In the genomic region with DNA sequence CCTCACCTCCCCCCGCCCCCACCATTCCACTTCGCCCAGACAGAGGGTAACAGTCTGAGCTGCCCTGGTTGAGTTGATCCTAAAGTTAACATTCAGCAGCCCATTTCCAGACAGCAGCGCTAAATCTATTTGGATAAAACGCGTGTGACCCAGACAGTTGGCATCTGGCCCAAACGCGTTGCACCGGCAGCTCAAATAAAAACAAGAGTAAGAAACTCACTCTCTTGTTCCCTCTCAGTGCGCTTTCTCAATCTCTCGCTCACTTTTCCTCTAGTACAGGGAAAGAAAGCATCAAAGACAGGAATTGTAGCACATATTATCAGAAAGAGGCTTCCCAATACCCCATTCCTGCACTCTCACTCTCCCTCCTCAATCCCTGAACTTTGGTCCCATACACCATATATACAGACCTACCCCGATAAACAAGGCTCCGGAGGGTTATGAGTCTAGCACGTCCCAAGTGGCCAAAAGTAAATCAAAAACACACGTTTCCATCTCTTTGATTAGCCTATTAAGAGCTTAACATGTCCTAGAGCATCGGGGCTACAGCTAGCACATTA, we compare ENCODE assay signal across 8 cellular contexts. TPM values are rescaled to one million over a fixed set of nuclear protein-coding genes. Genes with fewer than 3 reads are reported as not detected.
A peak's percentile ranks its signal among the peaks of the same experiment; 100 is the strongest.
DNase-seq lines count a peak whose midpoint lies in the region; ATAC-seq and TF ChIP-seq lines count a peak whose summit lies in the region.

No MANE protein-coding gene starts in this region.

- peaks cover 6% of the 10 kb centered on the region for H3K27me3 Mint-ChIP-seq in activated CD4-positive, alpha-beta T cell treated with anti-CD3 and anti-CD28 coated beads, Interleukin-2, amount 10 ng/mL, durations not matched to agents 24 days and 14 days
- peaks cover 3% of the 10 kb centered on the region for H3K27me3 Mint-ChIP-seq in activated T-helper 17 cell treated with anti-CD3 and anti-CD28 coated beads, Interleukin-2, amount 50 U/mL, for 72 hours

- H3K27me3 ChIP-seq in esophagus muscularis mucosa (no peaks in the 10 kb centered on the region), mucosa of rectum (ENCODE audit: control insufficient read depth in 2 of 2, insufficient read depth in 2 of 2, low read length in 2 of 2) (no peaks in the 10 kb centered on the region), upper lobe of left lung (no peaks in the 10 kb centered on the region)

- DNase-seq in C1 segment of cervical spinal cord (lab: John Stamatoyannopoulos, UW) (peak in 11 of 14 donors; percentile 9 to 60 (median 36)), NAMALWA (ENCODE audit: low spot score) (peak; percentile 86), esophagus muscularis mucosa (ENCODE audit: extremely low spot score) (no peak), upper lobe of left lung (peak in 1 of 2 donors; percentile 69)
- peak; percentile 69 for DNase-seq in activated CD4-positive, alpha-beta T cell treated with anti-CD3 and anti-CD28 coated beads, Interleukin-2, amount 10 ng/mL, durations not matched to agents 24 days and 14 days

- TF ChIP-seq CTCF in esophagus muscularis mucosa (IDR thresholded peaks at IDR 0.05): no peak
- no peak for TF ChIP-seq CTCF in upper lobe of left lung (IDR thresholded peaks at IDR 0.05)

- peak overlapping the region; percentile 18 to 59 for H3K9ac ChIP-seq in mucosa of rectum (ENCODE audit: low read depth in 1 of 2, low read length in 2 of 2)

- no peak overlapping the region for H3K27ac Mint-ChIP-seq in activated CD4-positive, alpha-beta T cell treated with anti-CD3 and anti-CD28 coated beads, Interleukin-2, amount 10 ng/mL, durations not matched to agents 24 days and 14 days
- H3K27ac Mint-ChIP-seq in activated T-helper 17 cell treated with anti-CD3 and anti-CD28 coated beads, Interleukin-2, amount 50 U/mL, for 72 hours: no peak overlapping the region

- 0% methylated on average over 9 of the region's 15 CpGs for WGBS in esophagus muscularis mucosa
- WGBS in upper lobe of left lung, 2 donors: 0 to 1% methylated on average over 15 of the region's 15 CpGs

- TF ChIP-seq POLR2A in esophagus muscularis mucosa (IDR thresholded peaks at IDR 0.05; ENCODE audit: low read depth) (no peak), upper lobe of left lung (IDR thresholded peaks at IDR 0.05) (no peak)

- H3K4me1 Mint-ChIP-seq in activated CD4-positive, alpha-beta T cell treated with anti-CD3 and anti-CD28 coated beads, Interleukin-2, amount 10 ng/mL, durations not matched to agents 24 days and 14 days: peaks cover 18% of the 10 kb centered on the region
- peaks cover 7% of the 10 kb centered on the region for H3K4me1 Mint-ChIP-seq in activated T-helper 17 cell treated with anti-CD3 and anti-CD28 coated beads, Interleukin-2, amount 50 U/mL, for 72 hours

- peak overlapping the region; percentile 90 to 96 (median 92) for H3K27ac ChIP-seq in esophagus muscularis mucosa (replicated peaks in 1 of 4)
- peak overlapping the region in 1 of 2 donors; percentile 26 for H3K27ac ChIP-seq in mucosa of rectum (ENCODE audit: low read depth in 2 of 2, low read length in 2 of 2)
- peak overlapping the region in 3 of 4 donors; percentile 22 to 86 (median 27) for H3K27ac ChIP-seq in upper lobe of left lung

- no peaks in the 10 kb centered on the region for H3K9me3 Mint-ChIP-seq in activated CD4-positive, alpha-beta T cell treated with anti-CD3 and anti-CD28 coated beads, Interleukin-2, amount 10 ng/mL, durations not matched to agents 24 days and 14 days
- H3K9me3 Mint-ChIP-seq in activated T-helper 17 cell treated with anti-CD3 and anti-CD28 coated beads, Interleukin-2, amount 50 U/mL, for 72 hours: no peaks in the 10 kb centered on the region

- H3K36me3 ChIP-seq in esophagus muscularis mucosa (no peaks in the 10 kb centered on the region), mucosa of rectum (ENCODE audit: control insufficient read depth in 2 of 2, insufficient read depth in 2 of 2, low read length in 2 of 2) (no peaks in the 10 kb centered on the region), upper lobe of left lung (no peaks in the 10 kb centered on the region)

- H3K4me3 ChIP-seq in esophagus muscularis mucosa (peak overlapping the region; percentile 53 to 73 (median 66)), mucosa of rectum (ENCODE audit: low read length in 2 of 2) (peak overlapping the region; percentile 85 to 86), upper lobe of left lung (peak overlapping the region; percentile 10 to 57 (median 51))

- H3K4me3 Mint-ChIP-seq in activated CD4-positive, alpha-beta T cell treated with anti-CD3 and anti-CD28 coated beads, Interleukin-2, amount 10 ng/mL, durations not matched to agents 24 days and 14 days: no peak overlapping the region
- H3K4me3 Mint-ChIP-seq in activated T-helper 17 cell treated with anti-CD3 and anti-CD28 coated beads, Interleukin-2, amount 50 U/mL, for 72 hours: no peak overlapping the region

- H3K4me1 ChIP-seq in esophagus muscularis mucosa (peaks cover 10 to 35% (median 26%) of the 10 kb centered on the region in 4 donors), mucosa of rectum (ENCODE audit: control insufficient read depth in 2 of 2, insufficient read depth in 2 of 2, low read length in 2 of 2) (peaks cover 7% of the 10 kb centered on the region in 2 donors), upper lobe of left lung (peaks cover 14 to 25% (median 16%) of the 10 kb centered on the region in 4 donors)

- ATAC-seq in GM21381 (IDR thresholded peaks at IDR 0.05; ENCODE audit: unreplicated experiment) (peak; percentile 26), upper lobe of left lung (ENCODE audit: low FRiP score in 2 of 2) (peak; percentile 41 to 64)
- ATAC-seq in activated T-helper 17 cell treated with anti-CD3 and anti-CD28 coated beads, Interleukin-2, amount 50 U/mL, for 72 hours (replicated peaks): no peak

- no peaks in the 10 kb centered on the region for H3K9me3 ChIP-seq in esophagus muscularis mucosa
- no peaks in the 10 kb centered on the region for H3K9me3 ChIP-seq in mucosa of rectum (ENCODE audit: control insufficient read depth in 2 of 2, low read length in 2 of 2)
- H3K9me3 ChIP-seq in upper lobe of left lung: no peaks in the 10 kb centered on the region

- intact Hi-C loops in activated CD4-positive, alpha-beta T cell treated with anti-CD3 and anti-CD28 coated beads, Interleukin-2, amount 10 ng/mL, durations not matched to agents 24 days and 14 days (cut with micrococcal nuclease): loop anchor here (5.0 to 10.0 kb wide), 2 partner anchors 664 to 713 kb away; a partner anchor contains a TSS
- intact Hi-C loops in esophagus muscularis mucosa (cut with DNase I): loop anchor here (5.0 to 10.0 kb wide), 4 partner anchors 266 to 668 kb away; no protein-coding TSS in a partner anchor

- H3K36me3 Mint-ChIP-seq in activated CD4-positive, alpha-beta T cell treated with anti-CD3 and anti-CD28 coated beads, Interleukin-2, amount 10 ng/mL, durations not matched to agents 24 days and 14 days (ENCODE audit: low read depth): no peaks in the 10 kb centered on the region
- no peaks in the 10 kb centered on the region for H3K36me3 Mint-ChIP-seq in activated T-helper 17 cell treated with anti-CD3 and anti-CD28 coated beads, Interleukin-2, amount 50 U/mL, for 72 hours (ENCODE audit: low read depth)

- TF ChIP-seq EP300 in esophagus muscularis mucosa (IDR thresholded peaks at IDR 0.05): no peak
- TF ChIP-seq EP300 in upper lobe of left lung (IDR thresholded peaks at IDR 0.05): no peak

RNA-seq across cellular contexts. Expression of a gene that starts 1.3 kb away (rescaled TPM):
- 0.73 and 0.89 TPM in 2 replicates for total RNA-seq in activated CD4-positive, alpha-beta T cell treated with anti-CD3 and anti-CD28 coated beads, Interleukin-2, amount 10 ng/mL, durations not matched to agents 24 days and 14 days
- total RNA-seq in esophagus muscularis mucosa (1 to 10 TPM; 1.4 to 4.2 (median 2.7) TPM), upper lobe of left lung (10 to 100 TPM in 2 of 6 donors, 1 to 10 TPM in 4; 2.2 to 19.4 (median 6.5) TPM)
- total RNA-seq in activated T-helper 17 cell treated with anti-CD3 and anti-CD28 coated beads, Interleukin-2, amount 50 U/mL, for 72 hours: 1 to 10 TPM; 1.2 to 1.4 TPM
